Comparison of ENCODE assay signal across 8 cellular contexts in the genomic region with DNA sequence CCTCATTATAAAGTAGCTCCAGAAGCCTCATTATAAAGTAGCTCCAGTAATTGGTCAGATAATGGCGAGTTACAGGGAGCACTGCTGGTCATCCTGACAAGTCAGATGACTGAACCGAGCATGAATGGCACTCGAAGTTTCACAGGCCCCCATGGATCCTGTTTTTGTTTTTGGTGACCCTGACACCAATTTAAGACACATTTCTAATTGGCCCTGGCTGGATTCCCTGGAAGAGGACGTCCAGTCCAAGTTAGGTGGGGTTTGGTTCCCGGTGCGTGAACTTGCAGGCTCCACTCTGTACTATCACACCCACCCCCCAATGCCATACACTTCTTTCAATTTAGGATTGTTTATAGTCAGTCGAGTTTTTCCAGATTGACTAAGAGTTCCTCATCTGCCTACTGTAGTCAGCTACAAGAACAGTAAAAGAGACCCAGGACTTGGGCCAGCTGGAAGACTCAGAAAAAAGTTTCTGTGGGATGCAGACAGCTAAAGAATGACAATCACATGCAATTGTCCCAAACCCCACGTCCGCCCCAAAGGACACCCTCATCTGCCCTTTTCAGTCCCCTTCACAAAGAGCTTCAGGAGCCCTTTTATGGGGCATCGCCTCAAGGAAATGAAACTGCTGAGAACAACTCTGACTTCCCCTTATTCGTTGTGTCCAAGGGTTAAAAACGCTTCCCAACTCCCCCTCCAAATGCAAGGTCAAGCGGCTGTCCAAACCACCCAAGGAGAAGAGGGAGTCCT. TPM values are rescaled to one million over a fixed set of nuclear protein-coding genes. Genes with fewer than 3 reads are reported as not detected.
DNase-seq lines count a peak whose midpoint lies in the region; TF ChIP-seq lines count a peak whose summit lies in the region.

No MANE protein-coding gene starts in this region.

- H3K4me1 ChIP-seq in esophagus squamous epithelium, result peaks cover 31 to 78% (median 44%) of the 10 kb centered on the region in 3 donors

- intact Hi-C loops in esophagus squamous epithelium (cut with DNase I), result no loop called here

- DNase-seq in EH (ENCODE audit: low read depth) (peak; percentile 56), SK-N-MC (ENCODE audit: low read depth, low spot score) (no peak), esophagus squamous epithelium (lab: John Stamatoyannopoulos, UW) (no peak), pons (ENCODE audit: low spot score) (peak; percentile 74), NCI-H2171 (lab: John Stamatoyannopoulos, UW) (no peak), islet precursor cell (no peak), AG20443 (ENCODE audit: low spot score) (no peak), AML-193 (lab: John Stamatoyannopoulos, UW) (no peak)

- peak overlapping the region; percentile 2 for H3K9ac ChIP-seq in SK-N-MC (ENCODE audit: insufficient read length)

- H3K36me3 ChIP-seq in SK-N-MC (ENCODE audit: insufficient read depth, low read length), result no peaks in the 10 kb centered on the region
- H3K36me3 ChIP-seq in esophagus squamous epithelium, result peaks cover 0 to 38% (median 6%) of the 10 kb centered on the region in 3 donors

- H3K27ac ChIP-seq in SK-N-MC (no peak overlapping the region), esophagus squamous epithelium (peak overlapping the region; percentile 96 to 100 (median 98))

- TF ChIP-seq POLR2A in esophagus squamous epithelium (IDR thresholded peaks at IDR 0.05), result no peak

- TF ChIP-seq CTCF in esophagus squamous epithelium (IDR thresholded peaks at IDR 0.05), result no peak

- WGBS in esophagus squamous epithelium, 2 donors, result 16 to 23% methylated on average over 11 to 12 of the region's 13 CpGs

- H3K27me3 ChIP-seq in esophagus squamous epithelium, result no peaks in the 10 kb centered on the region

- no peaks in the 10 kb centered on the region for H3K9me3 ChIP-seq in SK-N-MC (ENCODE audit: low read depth, low read length)
- H3K9me3 ChIP-seq in esophagus squamous epithelium, result no peaks in the 10 kb centered on the region

- H3K4me3 ChIP-seq in SK-N-MC, result peak overlapping the region; percentile 75
- H3K4me3 ChIP-seq in esophagus squamous epithelium, result peak overlapping the region; percentile 53 to 97 (median 80)

RNA-seq across cellular contexts. Expression of a gene that starts 2.7 kb away (rescaled TPM):
- total RNA-seq in esophagus squamous epithelium, result 100 to 1,000 TPM in 3 of 4 donors, 10 to 100 TPM in 1; 87.7 to 166 (median 117) TPM

RNA-seq across cellular contexts. Expression of a gene that starts 28.5 kb away (rescaled TPM):
- not detected for total RNA-seq in esophagus squamous epithelium

Comparison
In these comparisons a context has a peak if more than half of its experiments do, and no peak if none do; other contexts are left out.
1. DNase-seq: peak in EH (single experiment) and pons (single experiment); none in SK-N-MC (single experiment), esophagus squamous epithelium (single experiment), NCI-H2171 (single experiment), islet precursor cell (single experiment), AG20443 (single experiment) and AML-193 (0 of 2).